In genomic region chr21:27570306-27570868, GRCh38 we compare ENCODE assay signal across 11 cellular contexts.
DNase-seq lines count a peak whose midpoint lies in the region; ATAC-seq and TF ChIP-seq lines count a peak whose summit lies in the region.
"Had no signal": no experiment of that assay in that cellular context is flagged by ENCODE, and none has a peak within 500 bp of the region (broad histone marks: within the 10 kb centered on the region; RNA-seq: fewer than 3 reads in every experiment).

No MANE protein-coding gene starts in this region.

- no peaks in the 10 kb centered on the region for H3K4me1 ChIP-seq in upper lobe of left lung
- H3K4me1 ChIP-seq: parathyroid adenoma had no signal

- no peaks in the 10 kb centered on the region for H3K36me3 ChIP-seq in upper lobe of left lung

- 48 to 60% methylated on average over 2 of the region's 2 CpGs for WGBS in lower leg skin, 2 donors
- WGBS in upper lobe of left lung, 2 donors, result 65 to 66% methylated on average over 2 of the region's 2 CpGs

- H3K27ac ChIP-seq in coronary artery (peak overlapping the region; percentile 38 to 83), upper lobe of left lung (peak overlapping the region in 2 of 4 donors; percentile 11 to 19)
- H3K27ac ChIP-seq: parathyroid adenoma had no signal

- TF ChIP-seq CTCF in coronary artery (IDR thresholded peaks at IDR 0.05), result no peak
- no peak for TF ChIP-seq CTCF in lower leg skin (IDR thresholded peaks at IDR 0.05)
- TF ChIP-seq CTCF in upper lobe of left lung (IDR thresholded peaks at IDR 0.05), result no peak

- TF ChIP-seq POLR2A in lower leg skin (IDR thresholded peaks at IDR 0.05), result no peak
- no peak for TF ChIP-seq POLR2A in upper lobe of left lung (IDR thresholded peaks at IDR 0.05)

- peak; percentile 57 to 88 for ATAC-seq in upper lobe of left lung (ENCODE audit: low FRiP score in 2 of 2)
- no peak for ATAC-seq in HG03139 (IDR thresholded peaks at IDR 0.05; ENCODE audit: unreplicated experiment)
- ATAC-seq in HG02973 (IDR thresholded peaks at IDR 0.05; ENCODE audit: unreplicated experiment), result no peak

- no peaks in the 10 kb centered on the region for H3K9me3 ChIP-seq in upper lobe of left lung

- in situ Hi-C loops in KBM-7 (cut with MboI; ENCODE audit: low pct_unique_long_range_greater_than_20kb, low sequenced_read_pairs), result no loop called here

- intact Hi-C loops in lower leg skin (cut with DNase I; ENCODE audit: low total_unique reads), result no loop called here

- H3K4me3 ChIP-seq in coronary artery, result peak overlapping the region; percentile 0
- no peak overlapping the region for H3K4me3 ChIP-seq in lower leg skin (ENCODE audit: low read depth, poor library complexity, severe bottlenecking)
- no peak overlapping the region for H3K4me3 ChIP-seq in upper lobe of left lung

- TF ChIP-seq EP300 in upper lobe of left lung (IDR thresholded peaks at IDR 0.05), result no peak

- peak; percentile 99 for DNase-seq in LHCN-M2 (ENCODE audit: low read depth)
- peak; percentile 76 for DNase-seq in coronary artery (ENCODE audit: low spot score)
- DNase-seq in lower leg skin (ENCODE audit: low spot score in 2 of 2), result peak; percentile 66 to 88
- DNase-seq in upper lobe of left lung, result no peak
- DNase-seq in NAMALWA (ENCODE audit: low spot score), result no peak
- DNase-seq in KBM-7, result no peak
- DNase-seq: activated naive CD4-positive, alpha-beta T cell treated with Interleukin-2 at 50 U/mL for 16 hours; hippocampal formation had no signal

- H3K27me3 ChIP-seq in upper lobe of left lung, result no peaks in the 10 kb centered on the region

Comparison
In these comparisons a context has a peak if more than half of its experiments do, and no peak if none do; other contexts are left out.
1. DNase-seq: peak in LHCN-M2 (single experiment), coronary artery (single experiment) and lower leg skin (2 of 2); none in upper lobe of left lung (0 of 2), NAMALWA (single experiment) and KBM-7 (single experiment).
2. ATAC-seq: peak in upper lobe of left lung (2 of 2); none in HG03139 (single experiment) and HG02973 (single experiment).